ENCODE assay signal across 8 cellular contexts in the genomic region with DNA sequence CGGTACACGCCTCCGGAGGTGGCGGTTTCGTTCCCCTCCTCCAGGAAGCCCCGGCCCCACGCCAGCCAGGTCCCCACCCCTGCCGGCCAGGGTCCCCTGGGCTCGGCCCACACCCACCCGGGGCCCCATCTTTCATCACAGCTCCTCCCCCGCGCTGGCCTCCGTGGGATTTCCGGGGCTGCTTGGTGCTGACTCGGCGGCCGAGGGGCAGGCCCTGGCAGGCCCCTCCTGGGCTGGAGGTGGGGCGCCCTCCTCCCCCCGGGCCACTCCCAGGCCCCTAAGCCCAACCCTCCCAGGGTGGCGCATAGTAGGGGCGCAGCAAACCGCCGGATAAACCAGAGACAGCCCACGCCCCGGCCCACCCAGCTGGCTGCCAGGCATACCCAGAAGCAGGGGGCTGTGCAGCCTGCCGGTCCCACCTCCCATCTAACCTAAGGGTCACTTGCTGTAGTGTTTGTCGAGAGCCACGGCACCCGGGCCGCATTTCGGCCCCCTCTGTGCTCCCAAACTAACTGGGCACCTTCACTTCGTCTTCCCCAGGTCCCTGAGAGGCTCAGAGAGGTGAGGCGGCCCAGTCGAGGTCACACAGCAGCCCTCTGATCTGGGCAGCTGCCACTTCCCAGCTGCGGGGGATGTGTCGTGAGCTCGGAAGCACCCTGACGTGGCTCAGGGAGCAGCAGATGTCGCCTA. TPM values are rescaled to one million over a fixed set of nuclear protein-coding genes. Genes with fewer than 3 reads are reported as not detected.
DNase-seq lines count a peak whose midpoint lies in the region; ATAC-seq and TF ChIP-seq lines count a peak whose summit lies in the region.

No MANE protein-coding gene starts in this region.

- TF ChIP-seq CTCF in NB4 (IDR thresholded peaks at IDR 0.05; ENCODE audit: low read depth, low read length): no peak
- no peak for TF ChIP-seq CTCF in ascending aorta (IDR thresholded peaks at IDR 0.05)
- no peak for TF ChIP-seq CTCF in lung (IDR thresholded peaks at IDR 0.05; ENCODE audit: control extremely low read depth, extremely low read depth)
- no peak for TF ChIP-seq CTCF in thyroid gland (IDR thresholded peaks at IDR 0.05)

- H3K27me3 ChIP-seq in ACC112 (ENCODE audit: insufficient read depth, low read length) (no peaks in the 10 kb centered on the region), ascending aorta (no peaks in the 10 kb centered on the region), lung (ENCODE audit: control insufficient read depth, insufficient read depth) (no peaks in the 10 kb centered on the region), thyroid gland (no peaks in the 10 kb centered on the region)

- TF ChIP-seq POLR2A in NB4 (IDR thresholded peaks at IDR 0.05; ENCODE audit: extremely low read depth, insufficient read length) (no peak), thyroid gland (IDR thresholded peaks at IDR 0.05) (no peak), GM18505 (IDR thresholded peaks at IDR 0.05; ENCODE audit: borderline replicate concordance, extremely low read depth, insufficient read depth, insufficient read length) (no peak)

- intact Hi-C loops in ascending aorta (cut with DNase I) (no loop called here), thyroid gland (cut with DNase I) (no loop called here)

- no peak for ATAC-seq in lung (ENCODE audit: insufficient read depth, low FRiP score)
- no peak for ATAC-seq in GM18505 (IDR thresholded peaks at IDR 0.05; ENCODE audit: unreplicated experiment)
- ATAC-seq in HG02870 (IDR thresholded peaks at IDR 0.05; ENCODE audit: unreplicated experiment): no peak

- H3K4me3 ChIP-seq in ACC112 (ENCODE audit: low read depth, low read length) (peak overlapping the region; percentile 69), NB4 (ENCODE audit: low read depth, low read length) (no peak overlapping the region), ascending aorta (peak overlapping the region; percentile 45 to 57), lung (no peak overlapping the region), thyroid gland (replicated peaks in 1 of 3) (peak overlapping the region in 1 of 3 donors; percentile 14)

- H3K27ac ChIP-seq in ACC112 (ENCODE audit: low read depth, low read length) (peak overlapping the region; percentile 92), ascending aorta (peak overlapping the region; percentile 90 to 94), lung (ENCODE audit: low read depth in 1 of 2, low read length in 1 of 2) (peak overlapping the region; percentile 87 to 95), thyroid gland (peak overlapping the region; percentile 60 to 98 (median 89))

- H3K36me3 ChIP-seq in ACC112 (ENCODE audit: insufficient read depth, low read length): no peaks in the 10 kb centered on the region
- peaks cover 2 to 3% of the 10 kb centered on the region in 2 donors for H3K36me3 ChIP-seq in ascending aorta
- peaks cover 0 to 8% of the 10 kb centered on the region in 2 donors for H3K36me3 ChIP-seq in lung (ENCODE audit: control insufficient read depth in 2 of 2, insufficient read depth in 2 of 2, low read length in 2 of 2)
- H3K36me3 ChIP-seq in thyroid gland: peaks cover under 1 to 4% of the 10 kb centered on the region in 2 donors

- 47 to 57% methylated on average over 35 to 39 of the region's 39 CpGs for WGBS in lung, 2 donors
- 73 to 89% methylated on average over 8 to 30 of the region's 39 CpGs for WGBS in thyroid gland, 2 donors

- no peak overlapping the region for H2AFZ ChIP-seq in ACC112 (ENCODE audit: low read length, unreplicated experiment)

- no peaks in the 10 kb centered on the region for H3K9me3 ChIP-seq in ascending aorta
- H3K9me3 ChIP-seq in lung (ENCODE audit: control insufficient read depth in 2 of 2, insufficient read depth in 1 of 2, low read length in 1 of 2): no peaks in the 10 kb centered on the region
- no peaks in the 10 kb centered on the region for H3K9me3 ChIP-seq in thyroid gland

- H3K4me1 ChIP-seq in ACC112 (ENCODE audit: control insufficient read depth, insufficient read depth, low read length, unreplicated experiment) (peaks cover 42% of the 10 kb centered on the region), ascending aorta (peaks cover 46 to 62% of the 10 kb centered on the region in 2 donors), lung (ENCODE audit: control insufficient read depth in 2 of 2, insufficient read depth in 2 of 2, low read length in 2 of 2) (peaks cover 24 to 55% of the 10 kb centered on the region in 2 donors), thyroid gland (peaks cover 54 to 64% of the 10 kb centered on the region in 2 donors)

- H3K79me2 ChIP-seq in ACC112 (ENCODE audit: control insufficient read depth, insufficient read depth, low read length, unreplicated experiment): peaks cover 91% of the 10 kb centered on the region

- DNase-seq in NB4 (ENCODE audit: low read depth) (peak; percentile 52), ascending aorta (ENCODE audit: low spot score in 2 of 2) (no peak), lung (ENCODE audit: low spot score) (no peak), thyroid gland (no peak), germinal center (ENCODE audit: low spot score) (no peak)

RNA-seq across cellular contexts. Expression of a gene that starts 6.6 kb away (rescaled TPM):
- total RNA-seq in ascending aorta: 76.4 TPM
- total RNA-seq in lung: 10 to 100 TPM; 19.0 to 68.0 TPM
- 10 to 100 TPM; 13.4 to 20.1 TPM for polyA plus RNA-seq in lung
- 10 to 100 TPM; 45.3 to 85.3 (median 54.9) TPM for total RNA-seq in thyroid gland

RNA-seq across cellular contexts. Expression of a gene that starts 52.5 kb away (rescaled TPM):
- total RNA-seq in ascending aorta (30.8 TPM), lung (10 to 100 TPM; 26.7 to 46.2 TPM), thyroid gland (10 to 100 TPM; 14.7 to 32.3 (median 16.0) TPM)
- polyA plus RNA-seq in lung: 10 to 100 TPM in 1 of 2 donors, 1 to 10 TPM in 1; 9.9 to 16.5 TPM

Comparison
In these comparisons a context has a peak if more than half of its experiments do, and no peak if none do; other contexts are left out.
1. H3K4me3 ChIP-seq: peak in ACC112 (single experiment) and ascending aorta (2 of 2); none in NB4 (single experiment) and lung (single experiment).
2. Peak in every context shown above with its lines, with median percentiles within 50 percentile points of each other: H3K27ac ChIP-seq.